17 cellular contexts compared by ENCODE assay signal in genomic region chr12:57883057-57883456, GRCh38. TPM values are rescaled to one million over a fixed set of nuclear protein-coding genes. Genes with fewer than 3 reads are reported as not detected.
A peak's percentile ranks its signal among the peaks of the same experiment; 100 is the strongest.
DNase-seq lines count a peak whose midpoint lies in the region; TF ChIP-seq lines count a peak whose summit lies in the region.
"Had no signal": no experiment of that assay in that cellular context is flagged by ENCODE, and none has a peak within 500 bp of the region (broad histone marks: within the 10 kb centered on the region; RNA-seq: fewer than 3 reads in every experiment).

No MANE protein-coding gene starts in this region.

- H3K27me3 Mint-ChIP-seq in nephron progenitor cell (ENCODE audit: low read depth, poor library complexity): peaks cover 3% of the 10 kb centered on the region
- H3K27me3 Mint-ChIP-seq: B cell had no signal

- DNase-seq in NCI-H2029 treated with DMSO at 0.1 percent for 48 hours (lab: John Stamatoyannopoulos, UW): peak; percentile 29
- no peak for DNase-seq in NCI-H2029 (lab: John Stamatoyannopoulos, UW)
- no peak for DNase-seq in colonic mucosa
- no peak for DNase-seq in NK-92 (lab: John Stamatoyannopoulos, UW; ENCODE audit: unreplicated experiment)
- DNase-seq in nephron progenitor cell: no peak
- no peak for DNase-seq in posterior vena cava (ENCODE audit: low spot score)
- DNase-seq: 8988T; Calu3; CD8-positive, alpha-beta T cell; HCEC 1CT; HFFc6 had no signal

- no peak overlapping the region for H3K4me3 Mint-ChIP-seq in nephron progenitor cell
- H3K4me3 Mint-ChIP-seq: B cell; CD8-positive, alpha-beta T cell; GM23338; HFFc6 had no signal

- peaks cover 37% of the 10 kb centered on the region for H3K9me3 Mint-ChIP-seq in nephron progenitor cell

- no peaks in the 10 kb centered on the region for H3K9me3 ChIP-seq in colonic mucosa
- no peaks in the 10 kb centered on the region for H3K9me3 ChIP-seq in mucosa of rectum (ENCODE audit: control insufficient read depth in 2 of 2, low read length in 2 of 2)
- no peaks in the 10 kb centered on the region for H3K9me3 ChIP-seq in skeletal muscle tissue (ENCODE audit: control insufficient read depth in 3 of 3, low read length in 3 of 3)

- intact Hi-C loops in colonic mucosa (cut with DNase I): no loop called here
- intact Hi-C loops in posterior vena cava (cut with DNase I): no loop called here

- no peaks in the 10 kb centered on the region for H3K36me3 ChIP-seq in colonic mucosa
- H3K36me3 ChIP-seq in mucosa of rectum (ENCODE audit: control insufficient read depth in 2 of 2, insufficient read depth in 2 of 2, low read length in 2 of 2): no peaks in the 10 kb centered on the region
- H3K36me3 ChIP-seq in skeletal muscle tissue (ENCODE audit: control insufficient read depth in 3 of 3, insufficient read depth in 3 of 3, low read length in 3 of 3): no peaks in the 10 kb centered on the region
- H3K36me3 ChIP-seq: BLaER1 treated with 17β-estradiol and CSF1 and Interleukin-3, amounts not matched to agents 10 nM and 100 nM had no signal

- H3K4me1 ChIP-seq in colonic mucosa: peaks cover 2% of the 10 kb centered on the region
- peaks cover 16 to 37% of the 10 kb centered on the region in 2 donors for H3K4me1 ChIP-seq in mucosa of rectum (ENCODE audit: control insufficient read depth in 2 of 2, insufficient read depth in 2 of 2, low read length in 2 of 2)
- H3K4me1 ChIP-seq in skeletal muscle tissue (ENCODE audit: control insufficient read depth in 3 of 3, insufficient read depth in 3 of 3, low read length in 3 of 3): peaks cover 25 to 30% (median 30%) of the 10 kb centered on the region in 3 donors

- H3K4me1 Mint-ChIP-seq in nephron progenitor cell: peaks cover 19% of the 10 kb centered on the region
- H3K4me1 Mint-ChIP-seq: B cell had no signal

- no peaks in the 10 kb centered on the region for H3K27me3 ChIP-seq in colonic mucosa
- H3K27me3 ChIP-seq in mucosa of rectum (ENCODE audit: control insufficient read depth in 2 of 2, insufficient read depth in 2 of 2, low read length in 2 of 2): no peaks in the 10 kb centered on the region
- no peaks in the 10 kb centered on the region for H3K27me3 ChIP-seq in skeletal muscle tissue (ENCODE audit: control insufficient read depth in 3 of 3, insufficient read depth in 3 of 3, low read length in 3 of 3)
- H3K27me3 ChIP-seq: BLaER1 treated with 17β-estradiol and CSF1 and Interleukin-3, amounts not matched to agents 10 nM and 100 nM had no signal

- H3K9ac ChIP-seq in colonic mucosa (ENCODE audit: low read depth in 2 of 2, low read length in 2 of 2): peak overlapping the region in 1 of 2 donors; percentile 23
- peak overlapping the region in 1 of 2 donors; percentile 10 for H3K9ac ChIP-seq in mucosa of rectum (ENCODE audit: low read depth in 1 of 2, low read length in 2 of 2)
- no peak overlapping the region for H3K9ac ChIP-seq in skeletal muscle tissue (ENCODE audit: low read depth in 1 of 3, low read length in 3 of 3)
- H3K9ac ChIP-seq: BLaER1 treated with 17β-estradiol and CSF1 and Interleukin-3, amounts not matched to agents 10 nM and 100 nM had no signal

- peak overlapping the region; percentile 66 for H3K27ac ChIP-seq in colonic mucosa
- H3K27ac ChIP-seq in mucosa of rectum (ENCODE audit: low read depth in 2 of 2, low read length in 2 of 2): peak overlapping the region; percentile 75 to 92
- H3K27ac ChIP-seq in skeletal muscle tissue (ENCODE audit: low read depth, low read length): peak overlapping the region; percentile 8
- H3K27ac ChIP-seq: BLaER1 treated with 17β-estradiol and CSF1 and Interleukin-3, amounts not matched to agents 10 nM and 100 nM; HL-60 had no signal

- H3K36me3 Mint-ChIP-seq in nephron progenitor cell (ENCODE audit: low read depth): peaks cover 17% of the 10 kb centered on the region

- no peak overlapping the region for H3K27ac Mint-ChIP-seq in nephron progenitor cell
- H3K27ac Mint-ChIP-seq: B cell; CD8-positive, alpha-beta T cell; GM23338; HFFc6 had no signal

- TF ChIP-seq CTCF in colonic mucosa (IDR thresholded peaks at IDR 0.05) (no peak), nephron progenitor cell (IDR thresholded peaks at IDR 0.05) (no peak)

- H3K4me3 ChIP-seq in colonic mucosa: no peak overlapping the region
- H3K4me3 ChIP-seq in mucosa of rectum (ENCODE audit: low read length in 2 of 2): peak overlapping the region in 1 of 2 donors; percentile 12
- H3K4me3 ChIP-seq in skeletal muscle tissue (ENCODE audit: low read length in 3 of 3): no peak overlapping the region
- H3K4me3 ChIP-seq: BLaER1 treated with 17β-estradiol and CSF1 and Interleukin-3, amounts not matched to agents 10 nM and 100 nM; GM23338 had no signal

RNA-seq across cellular contexts. Expression of gene CTDSP2, which starts 36.5 kb away (rescaled TPM):
- total RNA-seq in colonic mucosa: 100 to 1,000 TPM; 131 to 200 TPM
- total RNA-seq in skeletal muscle tissue: 51.1 TPM
- total RNA-seq in posterior vena cava: 100 to 1,000 TPM; 135 to 138 TPM

RNA-seq across cellular contexts. Expression of gene ATP23, which starts 58.3 kb away (rescaled TPM):
- total RNA-seq in colonic mucosa (10 to 100 TPM; 13.1 to 14.9 TPM), skeletal muscle tissue (8.9 TPM), posterior vena cava (1 to 10 TPM; 5.6 to 5.7 TPM)

Comparison
In these comparisons a context has a peak if more than half of its experiments do, and no peak if none do; other contexts are left out.
1. H3K27ac ChIP-seq: peak in every context shown above with its lines; median percentile 84 in mucosa of rectum; 66 in colonic mucosa; 8 in skeletal muscle tissue.